In genomic region chr3:48685293-48685602, GRCh38 we compare ENCODE assay signal across 8 cellular contexts. TPM values are rescaled to one million over a fixed set of nuclear protein-coding genes. Genes with fewer than 3 reads are reported as not detected.
A peak's percentile ranks its signal among the peaks of the same experiment; 100 is the strongest.
DNase-seq lines count a peak whose midpoint lies in the region; ATAC-seq, FAIRE-seq and TF ChIP-seq lines count a peak whose summit lies in the region.

No MANE protein-coding gene starts in this region.

- H4K20me1 ChIP-seq in OCI-LY7 (ENCODE audit: insufficient read depth, low read length), result no peaks in the 10 kb centered on the region

- H3K4me3 Mint-ChIP-seq in Caco-2 (ENCODE audit: unreplicated experiment), result peak overlapping the region; percentile 86

- peak overlapping the region; percentile 75 for H3K27ac ChIP-seq in OCI-LY7 (ENCODE audit: low read depth, low read length, poor library complexity, severe bottlenecking)
- peak overlapping the region; percentile 66 for H3K27ac ChIP-seq in epithelial cell of prostate
- H3K27ac ChIP-seq in pancreas, result peak overlapping the region; percentile 83 to 88 (median 86)

- no peaks in the 10 kb centered on the region for H3K9me3 Mint-ChIP-seq in Caco-2 (ENCODE audit: unreplicated experiment)

- no peaks in the 10 kb centered on the region for H3K9me2 ChIP-seq in OCI-LY7 (ENCODE audit: insufficient read depth, low read length)

- H3K4me1 ChIP-seq in Caco-2, result peaks cover 7% of the 10 kb centered on the region
- H3K4me1 ChIP-seq in OCI-LY7 (ENCODE audit: insufficient read depth, low read length, poor library complexity, severe bottlenecking), result peaks cover 35% of the 10 kb centered on the region
- H3K4me1 ChIP-seq in pancreas, result peaks cover 4 to 9% (median 6%) of the 10 kb centered on the region in 3 donors

- BruUV-seq in Caco-2 (replicated peaks; lab: Mats Ljungman, UMichigan) (no TSS peak), OCI-LY7 (replicated peaks; lab: Mats Ljungman, UMichigan) (no TSS peak)

- H3K9me3 ChIP-seq in Caco-2 (no peaks in the 10 kb centered on the region), OCI-LY7 (ENCODE audit: low read length) (no peaks in the 10 kb centered on the region), pancreas (no peaks in the 10 kb centered on the region)

- H3K4me1 Mint-ChIP-seq in Caco-2 (ENCODE audit: low read depth, unreplicated experiment), result peaks cover 14% of the 10 kb centered on the region

- DNase-seq in Caco-2, result no peak
- DNase-seq in OCI-LY7 (ENCODE audit: low spot score), result no peak
- DNase-seq in epithelial cell of prostate (ENCODE audit: low read depth, low spot score), result no peak
- DNase-seq in pancreas, result no peak
- DNase-seq in T-helper 9 cell, result no peak
- DNase-seq in occipital lobe (lab: John Stamatoyannopoulos, UW), result no peak
- DNase-seq in ACHN, result no peak
- DNase-seq in SW 1271 (lab: John Stamatoyannopoulos, UW), result no peak

- CTCF ChIA-PET in Caco-2 (lab: Charles Lee), result interaction anchor here (0.8 to 2.0 kb wide), 3 partner anchors 50 to 80 kb away, joined by 4 to 18 read pairs (median 5); partner anchors contain the start of gene SLC26A6
- CTCF ChIA-PET in OCI-LY7 (lab: Charles Lee; ENCODE audit: unreplicated experiment), result interaction anchor here (0.6 to 1.5 kb wide), 3 partner anchors 50 to 267 kb away, joined by 3 read pairs; partner anchors contain the start of genes PFKFB4 and SLC26A6

- peaks cover 7% of the 10 kb centered on the region; the same call in 1 of the 2 replicates for H3K79me2 ChIP-seq in OCI-LY7 (ENCODE audit: insufficient read depth, low read depth, low read length)

- H3K27ac Mint-ChIP-seq in Caco-2 (ENCODE audit: unreplicated experiment), result peak overlapping the region; percentile 84

- peak overlapping the region; percentile 54; the same call in 1 of the 2 replicates for H2AFZ ChIP-seq in OCI-LY7 (ENCODE audit: low read length)

- TF ChIP-seq CTCF in Caco-2 (IDR thresholded peaks at IDR 0.05; ENCODE audit: insufficient read depth in 1 of 2, low read depth in 1 of 2, low read length in 1 of 2, severe bottlenecking in 1 of 2, unreplicated experiment in 1 of 2) (no peak), OCI-LY7 (conservative IDR thresholded peaks at IDR 0.05; ENCODE audit: low read length) (no peak), pancreas (IDR thresholded peaks at IDR 0.05) (no peak)

- no peaks in the 10 kb centered on the region for H3K27me3 Mint-ChIP-seq in Caco-2 (ENCODE audit: insufficient read depth, unreplicated experiment)

- no peak for FAIRE-seq in pancreas (lab: Jason Lieb, UNC)

- peak overlapping the region; percentile 93 for H3K4me2 ChIP-seq in OCI-LY7 (ENCODE audit: low read length)

- ATAC-seq in pancreas, result no peak

- POLR2A ChIA-PET in Caco-2 (lab: Charles Lee) (interaction anchor here (0.6 to 1.8 kb wide), 3 partner anchors 21 to 410 kb away, joined by 4 to 14 read pairs (median 5); partner anchors contain the start of genes CELSR3 and SLC26A6), OCI-LY7 (lab: Charles Lee) (interaction anchor here (1.5 kb wide), 1 partner anchor 17 kb away, joined by 5 read pairs; no protein-coding TSS in a partner anchor)

- peaks cover 11% of the 10 kb centered on the region for H3K36me3 ChIP-seq in Caco-2 (ENCODE audit: control insufficient read depth, insufficient read depth, low read length)
- peaks cover 53% of the 10 kb centered on the region for H3K36me3 ChIP-seq in OCI-LY7 (ENCODE audit: insufficient read depth, low read length)
- H3K36me3 ChIP-seq in pancreas, result peaks cover 3 to 36% (median 14%) of the 10 kb centered on the region in 3 donors

- H3K4me3 ChIP-seq in Caco-2 (ENCODE audit: low read depth, low read length) (peak overlapping the region; percentile 55), OCI-LY7 (ENCODE audit: low read depth, low read length, poor library complexity, severe bottlenecking) (peak overlapping the region; percentile 84), pancreas (peak overlapping the region; percentile 65 to 91 (median 84))

- H3K27me3 ChIP-seq in Caco-2 (replicated peaks; ENCODE audit: control insufficient read depth, insufficient read depth, low read length), result no peaks in the 10 kb centered on the region
- no peaks in the 10 kb centered on the region for H3K27me3 ChIP-seq in pancreas

- intact Hi-C loops in Caco-2 (cut with micrococcal nuclease; ENCODE audit: unreplicated experiment), result loop anchor here (10.0 kb wide), 1 partner anchor 270 kb away; no protein-coding TSS in a partner anchor
- intact Hi-C loops in OCI-LY7 (cut with micrococcal nuclease; ENCODE audit: unreplicated experiment), result loop anchor here (2.0 kb wide), 1 partner anchor 22 kb away; the partner anchor contains the start of gene CELSR3
- intact Hi-C loops in pancreas (cut with DNase I), result no loop called here

- H3K36me3 Mint-ChIP-seq in Caco-2 (ENCODE audit: insufficient read depth, unreplicated experiment), result peaks cover 68% of the 10 kb centered on the region

- 6 to 9% methylated on average over 13 of the region's 13 CpGs for WGBS in pancreas, 2 donors

- in situ Hi-C loops in ACHN (cut with HindIII; ENCODE audit: low pct_ligation_motif_present, low pct_unique_long_range_greater_than_20kb, low sequenced_read_pairs), result no loop called here

RNA-seq across cellular contexts. Expression of gene NCKIPSD, which starts 0.5 kb away (rescaled TPM):
- total RNA-seq in Caco-2 (2022), result 30.1 and 30.2 TPM in 2 replicates
- total RNA-seq in OCI-LY7 (2014; rRNA removed; shearing (Covaris generic)), result 34.8 and 42.1 TPM in 2 replicates
- total RNA-seq in OCI-LY7 (2022), result 33.9 and 39.9 TPM in 2 replicates
- 10 to 100 TPM in 1 of 6 donors, 1 to 10 TPM in 5; 5.4 to 10.2 (median 7.2) TPM for total RNA-seq in pancreas
- 10 to 100 TPM; 12.0 to 17.0 TPM for polyA plus RNA-seq in pancreas
- 8.4 TPM for total RNA-seq in occipital lobe

RNA-seq across cellular contexts. Expression of gene CELSR3, which starts 22.6 kb away (rescaled TPM):
- 35.4 and 39.0 TPM in 2 replicates for total RNA-seq in Caco-2 (2022)
- total RNA-seq in OCI-LY7 (2014; rRNA removed; shearing (Covaris generic)), result 2.3 and 3.0 TPM in 2 replicates
- 8.4 and 9.1 TPM in 2 replicates for total RNA-seq in OCI-LY7 (2022)
- 1 to 10 TPM in 4 of 6 donors, under 1 TPM in 2; 0.51 to 1.8 (median 1.1) TPM for total RNA-seq in pancreas
- polyA plus RNA-seq in pancreas, result 10 to 100 TPM in 1 of 2 donors, 1 to 10 TPM in 1; 6.3 to 13.9 TPM
- total RNA-seq in occipital lobe, result 34.5 TPM

RNA-seq across cellular contexts. Expression of gene IP6K2, which starts 31.8 kb away (rescaled TPM):
- 91.7 and 100 TPM in 2 replicates for total RNA-seq in Caco-2 (2022)
- total RNA-seq in OCI-LY7 (2014; rRNA removed; shearing (Covaris generic)), result 63.4 and 77.0 TPM in 2 replicates
- 92.7 and 96.9 TPM in 2 replicates for total RNA-seq in OCI-LY7 (2022)
- total RNA-seq in pancreas, result 10 to 100 TPM; 19.1 to 47.1 (median 29.3) TPM
- 100 to 1,000 TPM; 105 to 107 TPM for polyA plus RNA-seq in pancreas
- total RNA-seq in occipital lobe, result 90.6 TPM

RNA-seq across cellular contexts. Expression of gene SLC26A6, which starts 50.0 kb away (rescaled TPM):
- total RNA-seq in Caco-2 (2022), result 54.7 and 59.4 TPM in 2 replicates
- 28.4 and 42.1 TPM in 2 replicates for total RNA-seq in OCI-LY7 (2014; rRNA removed; shearing (Covaris generic))
- 37.2 and 47.3 TPM in 2 replicates for total RNA-seq in OCI-LY7 (2022)
- total RNA-seq in pancreas, result 10 to 100 TPM in 2 of 6 donors, 1 to 10 TPM in 4; 6.2 to 15.9 (median 8.9) TPM
- 10 to 100 TPM; 25.2 to 32.1 TPM for polyA plus RNA-seq in pancreas
- 4.5 TPM for total RNA-seq in occipital lobe

Comparison
In these comparisons a context has a peak if more than half of its experiments do, and no peak if none do; other contexts are left out.
1. intact Hi-C loops: an anchor here in Caco-2 (10.0 kb wide) and OCI-LY7 (2.0 kb wide); none called in pancreas.